Comparison of ENCODE assay signal across 8 cellular contexts in the genomic region with DNA sequence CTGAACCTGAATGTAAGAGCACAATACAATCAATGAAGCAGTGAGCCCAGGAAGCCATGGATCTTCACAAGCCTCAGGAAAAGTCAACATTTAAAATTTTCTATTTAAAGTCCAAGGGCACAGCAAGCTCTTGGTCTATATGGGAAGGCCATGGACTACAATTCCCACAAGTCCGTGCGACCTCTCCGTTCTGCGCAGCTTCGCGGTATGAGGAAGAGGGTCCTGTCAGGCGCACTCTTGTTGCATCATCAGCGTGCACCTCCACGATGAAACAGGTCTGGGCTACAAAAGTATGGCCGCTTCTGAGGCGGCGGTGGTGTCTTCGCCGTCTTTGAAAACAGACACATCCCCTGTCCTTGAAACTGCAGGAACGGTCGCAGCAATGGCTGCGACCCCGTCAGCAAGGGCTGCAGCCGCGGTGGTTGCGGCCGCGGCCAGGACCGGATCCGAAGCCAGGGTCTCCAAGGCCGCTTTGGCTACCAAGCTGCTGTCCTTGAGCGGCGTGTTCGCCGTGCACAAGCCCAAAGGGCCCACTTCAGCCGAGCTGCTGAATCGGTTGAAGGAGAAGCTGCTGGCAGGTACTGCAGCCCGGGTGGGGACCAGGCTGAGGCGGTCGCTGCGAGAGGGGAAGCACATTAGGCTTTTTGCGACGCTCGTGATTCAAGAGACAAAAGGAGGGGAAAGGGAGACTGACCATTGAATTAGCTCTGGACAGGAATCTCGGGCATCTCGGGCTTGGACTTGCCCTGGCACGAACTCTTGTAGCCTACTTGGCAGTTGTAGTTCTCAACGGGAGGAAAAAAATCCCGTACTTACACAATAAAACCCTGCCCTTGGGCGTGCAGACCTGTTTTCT. TPM values are rescaled to one million over a fixed set of nuclear protein-coding genes. Genes with fewer than 3 reads are reported as not detected.
A peak's percentile ranks its signal among the peaks of the same experiment; 100 is the strongest.
DNase-seq lines count a peak whose midpoint lies in the region; ATAC-seq lines count a peak whose summit lies in the region.

Gene TRUB1, plus strand, starts transcription at position 234 of the 856 bp plus-strand sequence. Its CDS starts 59 bp downstream, at position 293.

- POLR2A ChIA-PET in activated CD4-positive, alpha-beta T cell treated with anti-CD3 and anti-CD28 coated beads for 36 hours (lab: Charles Lee), result interaction anchor here (0.5 to 1.2 kb wide), 5 partner anchors 19 to 116 kb away, joined by 3 to 5 read pairs (median 4); no protein-coding TSS in a partner anchor

- no peaks in the 10 kb centered on the region for H3K9me3 Mint-ChIP-seq in activated CD4-positive, alpha-beta T cell treated with anti-CD3 and anti-CD28 coated beads for 36 hours (ENCODE audit: low read depth)

- DNase-seq in Ammon's horn (ENCODE audit: low spot score) (peak; percentile 99), GM19238 (ENCODE audit: insufficient read length, low spot score) (peak; percentile 69), NCI-H524 (lab: John Stamatoyannopoulos, UW) (peak; percentile 30 to 73), kidney tubule cell (ENCODE audit: low spot score) (peak; percentile 93)
- DNase-seq in activated CD4-positive, alpha-beta T cell treated with anti-CD3 and anti-CD28 coated beads for 36 hours, result peak; percentile 95
- DNase-seq in stimulated activated CD4-positive, alpha-beta T cell treated with anti-CD3 and anti-CD28 coated beads, Interleukin-1b, Interleukin-23, amount 100 ng/mL, for 24 hours (ENCODE audit: low read depth in 4 of 4, low spot score in 1 of 4), result peak; percentile 70 to 83 (median 78)

- peak within 1 kb of the TSS; percentile 96 for H3K4me3 Mint-ChIP-seq in activated CD4-positive, alpha-beta T cell treated with anti-CD3 and anti-CD28 coated beads for 36 hours

- peaks cover 25% of the 10 kb centered on the region for H3K4me1 Mint-ChIP-seq in activated CD4-positive, alpha-beta T cell treated with anti-CD3 and anti-CD28 coated beads for 36 hours

- CTCF ChIA-PET in activated CD4-positive, alpha-beta T cell treated with anti-CD3 and anti-CD28 coated beads for 36 hours (lab: Charles Lee), result interaction anchor here (1.2 to 1.5 kb wide), 5 partner anchors 8 to 59 kb away, joined by 3 to 5 read pairs (median 3); no protein-coding TSS in a partner anchor

- peak within 1 kb of the TSS; percentile 94 for H3K27ac Mint-ChIP-seq in activated CD4-positive, alpha-beta T cell treated with anti-CD3 and anti-CD28 coated beads for 36 hours

- H3K27ac ChIP-seq in cingulate gyrus (ENCODE audit: low read depth, low read length), result peak within 1 kb of the TSS; percentile 88

- peaks cover 18% of the 10 kb centered on the region for H3K36me3 Mint-ChIP-seq in activated CD4-positive, alpha-beta T cell treated with anti-CD3 and anti-CD28 coated beads for 36 hours (ENCODE audit: low read depth)

- intact Hi-C loops in activated CD4-positive, alpha-beta T cell treated with anti-CD3 and anti-CD28 coated beads for 36 hours (cut with DNase I, micrococcal nuclease), result loop anchor here (2.0 to 10.0 kb wide), 10 partner anchors 113 to 1804 kb away; partner anchors contain the start of genes CCDC186 (in 2 of the 2), FHIP2A (in 2 of the 2), ATRNL1 (in 1 of the 2) and DCLRE1A (in 1 of the 2)

- ATAC-seq in HG03442 (IDR thresholded peaks at IDR 0.05; ENCODE audit: unreplicated experiment), result peak; percentile 100
- peak; percentile 100 for ATAC-seq in activated CD4-positive, alpha-beta T cell treated with anti-CD3 and anti-CD28 coated beads for 36 hours

- no peaks in the 10 kb centered on the region for H3K27me3 Mint-ChIP-seq in activated CD4-positive, alpha-beta T cell treated with anti-CD3 and anti-CD28 coated beads for 36 hours

RNA-seq across cellular contexts. Expression of gene TRUB1, which starts in this region (rescaled TPM):
- 10 to 100 TPM; 13.4 to 15.0 TPM for total RNA-seq in activated CD4-positive, alpha-beta T cell treated with anti-CD3 and anti-CD28 coated beads for 36 hours

Comparison
In these comparisons a context has a peak if more than half of its experiments do, and no peak if none do; other contexts are left out.
1. Peak in every context shown above with its lines: DNase-seq, ATAC-seq and H3K27ac ChIP-seq.